ENCODE assay signal across 8 cellular contexts in genomic region chr13:102596147-102597028, GRCh38. TPM values are rescaled to one million over a fixed set of nuclear protein-coding genes. Genes with fewer than 3 reads are reported as not detected.
DNase-seq lines count a peak whose midpoint lies in the region; ATAC-seq, FAIRE-seq and TF ChIP-seq lines count a peak whose summit lies in the region.

TPP2 (plus strand) TSS chr13:102596986; CDS start chr13:102597039, 53 bp downstream.

- H3K27ac ChIP-seq in rectal smooth muscle tissue (ENCODE audit: low read depth, low read length), result peak within 1 kb of the TSS; percentile 98
- H3K27ac ChIP-seq in aorta (ENCODE audit: low read depth in 1 of 2, low read length in 2 of 2), result peak within 1 kb of the TSS; percentile 58 to 99

- no peaks in the 10 kb centered on the region for H3K27me3 ChIP-seq in rectal smooth muscle tissue (ENCODE audit: control insufficient read depth, insufficient read depth, low read length)
- no peaks in the 10 kb centered on the region for H3K27me3 ChIP-seq in aorta (ENCODE audit: control insufficient read depth in 1 of 2, insufficient read depth in 2 of 2, low read length in 1 of 2)

- H3K4me3 ChIP-seq in astrocyte of the cerebellum (ENCODE audit: low read depth, low read length) (peak within 1 kb of the TSS; percentile 84), rectal smooth muscle tissue (ENCODE audit: low read length) (peak within 1 kb of the TSS; percentile 99), aorta (ENCODE audit: low read length in 2 of 2) (peak within 1 kb of the TSS; percentile 92 to 99)

- intact Hi-C loops in aorta (cut with DNase I), result loop anchor here (2.0 to 10.0 kb wide), 6 partner anchors 56 to 251 kb away; partner anchors contain the start of genes TEX30 (in 2 of the 2), BIVM (in 1 of the 2), ERCC5 (in 1 of the 2) and POGLUT2 (in 1 of the 2)

- peak; percentile 98 for FAIRE-seq in GM18507 (lab: Jason Lieb, UNC)

- 0 to 1% methylated on average over 52 to 53 of the region's 53 CpGs for WGBS in aorta, 2 donors

- peak within 1 kb of the TSS; percentile 89 for H3K9ac ChIP-seq in rectal smooth muscle tissue (ENCODE audit: low read length)

- in situ Hi-C loops in astrocyte of the cerebellum (cut with HindIII; ENCODE audit: low sequenced_read_pairs), result no loop called here

- peak; percentile 99 for DNase-seq in GM18507 (ENCODE audit: extremely low spot score, insufficient read length, low read depth)
- DNase-seq in NCI-H2029 treated with DMSO at 0.1 percent for 48 hours (lab: John Stamatoyannopoulos, UW), result peak; percentile 57
- DNase-seq in T-helper 9 cell, result peak; percentile 98
- peak; percentile 97 for DNase-seq in astrocyte of the cerebellum (ENCODE audit: low read depth)
- peak; percentile 98 for DNase-seq in hepatic stellate cell (ENCODE audit: low spot score)
- DNase-seq in aorta, result peak; percentile 100

- H3K4me1 ChIP-seq in rectal smooth muscle tissue (ENCODE audit: control insufficient read depth, insufficient read depth, low read length) (peaks cover 3% of the 10 kb centered on the region), aorta (ENCODE audit: control insufficient read depth in 1 of 2, insufficient read depth in 2 of 2, low read length in 2 of 2) (peaks cover 1 to 2% of the 10 kb centered on the region in 2 donors)

- ATAC-seq in HG02981 (IDR thresholded peaks at IDR 0.05; ENCODE audit: unreplicated experiment) (peak; percentile 79), aorta (ENCODE audit: low FRiP score) (peak; percentile 99)

- H3K9me3 ChIP-seq in aorta (ENCODE audit: control insufficient read depth, low read length), result no peaks in the 10 kb centered on the region

- no peak for TF ChIP-seq CTCF in astrocyte of the cerebellum (IDR thresholded peaks at IDR 0.05; ENCODE audit: low read depth, low read length, missing control alignments)

- H3K36me3 ChIP-seq in rectal smooth muscle tissue (ENCODE audit: control insufficient read depth, insufficient read depth, low read length) (no peaks in the 10 kb centered on the region), aorta (ENCODE audit: control insufficient read depth in 1 of 2, insufficient read depth in 2 of 2, low read length in 1 of 2) (no peaks in the 10 kb centered on the region)

RNA-seq across cellular contexts. Expression of gene TPP2, which starts in this region (rescaled TPM):
- 10 to 100 TPM; 36.9 to 44.9 TPM for total RNA-seq in aorta
- 10 to 100 TPM; 14.1 to 15.5 TPM for polyA plus RNA-seq in aorta

Comparison
In these comparisons a context has a peak if more than half of its experiments do, and no peak if none do; other contexts are left out.
1. Peak in every context shown above with its lines: DNase-seq, ATAC-seq, H3K4me3 ChIP-seq and H3K27ac ChIP-seq.